Comparison of ENCODE assay signal across 8 cellular contexts in the genomic region with DNA sequence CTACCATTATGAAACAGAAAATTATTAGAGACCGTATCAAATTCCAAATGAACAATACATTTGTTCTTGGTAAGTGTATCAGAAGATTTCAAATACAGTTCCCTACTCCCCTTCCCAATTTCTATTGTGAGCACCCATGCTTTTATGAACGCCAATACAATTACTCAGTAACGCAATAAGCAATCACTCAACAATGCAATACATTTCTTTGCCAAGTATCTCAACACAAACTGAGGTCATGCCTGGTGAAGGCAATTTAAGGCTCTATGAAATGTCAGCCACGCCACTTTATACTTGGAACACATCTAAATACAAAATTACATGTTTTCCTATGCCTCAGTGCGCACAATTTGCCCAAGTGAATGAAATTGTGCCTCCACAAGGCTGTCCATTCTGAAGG. TPM values are rescaled to one million over a fixed set of nuclear protein-coding genes. Genes with fewer than 3 reads are reported as not detected.
DNase-seq lines count a peak whose midpoint lies in the region; ATAC-seq and TF ChIP-seq lines count a peak whose summit lies in the region.

No MANE protein-coding gene starts in this region.

- POLR2A ChIA-PET in Caco-2 (lab: Charles Lee): no interaction called here

- peak overlapping the region; percentile 58 for H3K4me3 ChIP-seq in Caco-2 (ENCODE audit: low read depth, low read length)
- peak overlapping the region; percentile 61 to 74 for H3K4me3 ChIP-seq in neutrophil (ENCODE audit: low read depth in 1 of 2, low read length in 1 of 2)

- no peaks in the 10 kb centered on the region for H3K9me3 Mint-ChIP-seq in Caco-2 (ENCODE audit: unreplicated experiment)

- H3K9me3 ChIP-seq in Caco-2 (no peaks in the 10 kb centered on the region), neutrophil (no peaks in the 10 kb centered on the region)

- no peaks in the 10 kb centered on the region for H3K27me3 Mint-ChIP-seq in Caco-2 (ENCODE audit: insufficient read depth, unreplicated experiment)

- TF ChIP-seq CTCF in Caco-2 (IDR thresholded peaks at IDR 0.05; ENCODE audit: insufficient read depth in 1 of 2, low read depth in 1 of 2, low read length in 1 of 2, severe bottlenecking in 1 of 2, unreplicated experiment in 1 of 2) (no peak), neutrophil (IDR thresholded peaks at IDR 0.05) (no peak), GM20000 (IDR thresholded peaks at IDR 0.05; ENCODE audit: extremely low read depth, missing control alignments) (no peak)

- ATAC-seq in GM21423 (IDR thresholded peaks at IDR 0.05; ENCODE audit: unreplicated experiment) (no peak), HG03520 (IDR thresholded peaks at IDR 0.05; ENCODE audit: unreplicated experiment) (no peak)

- H3K27me3 ChIP-seq in Caco-2 (replicated peaks; ENCODE audit: control insufficient read depth, insufficient read depth, low read length) (no peaks in the 10 kb centered on the region), neutrophil (no peaks in the 10 kb centered on the region)

- DNase-seq in Caco-2: no peak
- peak; percentile 34 for DNase-seq in OCI-M1 (lab: John Stamatoyannopoulos, UW)
- DNase-seq in epithelial cell of prostate (ENCODE audit: low read depth, low spot score): no peak
- no peak for DNase-seq in pons (ENCODE audit: low spot score)
- DNase-seq in GM20000 (ENCODE audit: low spot score): no peak

- no peaks in the 10 kb centered on the region for H3K36me3 ChIP-seq in Caco-2 (ENCODE audit: control insufficient read depth, insufficient read depth, low read length)
- H3K36me3 ChIP-seq in neutrophil: no peaks in the 10 kb centered on the region

- H3K36me3 Mint-ChIP-seq in Caco-2 (ENCODE audit: insufficient read depth, unreplicated experiment): peaks cover 8% of the 10 kb centered on the region

- intact Hi-C loops in Caco-2 (cut with micrococcal nuclease; ENCODE audit: unreplicated experiment): loop anchor here (1.0 to 5.0 kb wide), 2 partner anchors 206 to 584 kb away; no protein-coding TSS in a partner anchor

- H3K4me1 ChIP-seq in Caco-2 (peaks cover 3% of the 10 kb centered on the region; the same call in 1 of the 2 replicates), neutrophil (ENCODE audit: control insufficient read depth in 1 of 2, insufficient read depth in 1 of 2, low read depth in 1 of 2, low read length in 1 of 2) (peaks cover 0 to 13% of the 10 kb centered on the region in 2 experiments)

- H3K27ac ChIP-seq in epithelial cell of prostate (peak overlapping the region; percentile 76), neutrophil (peak overlapping the region; percentile 82)

- no TSS peak for BruUV-seq in Caco-2 (replicated peaks; lab: Mats Ljungman, UMichigan)

- CTCF ChIA-PET in Caco-2 (lab: Charles Lee): no interaction called here

- no peaks in the 10 kb centered on the region for H3K4me1 Mint-ChIP-seq in Caco-2 (ENCODE audit: low read depth, unreplicated experiment)

- H3K4me3 Mint-ChIP-seq in Caco-2 (ENCODE audit: unreplicated experiment): peak overlapping the region; percentile 86

- H3K27ac Mint-ChIP-seq in Caco-2 (ENCODE audit: unreplicated experiment): no peak overlapping the region

RNA-seq across cellular contexts. Expression of a gene that starts 0.7 kb away (rescaled TPM):
- total RNA-seq in Caco-2 (2022): 13.5 and 14.4 TPM in 2 replicates
